In genomic region chr10:100728928-100729876, GRCh38 we compare ENCODE assay signal across 1 cellular context.
TF ChIP-seq lines count a peak whose summit lies in the region.

No MANE protein-coding gene starts in this region.

TF ChIP-seq in HEK293, 187 proteins besides CTCF, POLR2A, EP300 and RAD21 (continued from another document and continues in another):
- TF ChIP-seq PRDM10 (tag by site-specific recombination; IDR thresholded peaks at IDR 0.05) (peak; percentile 94), ZFHX2 (tag by site-specific recombination; conservative IDR thresholded peaks at IDR 0.05) (no peak), ZNF549 (tag by site-specific recombination; IDR thresholded peaks at IDR 0.05) (no peak), ZNF37A (tag by site-specific recombination; IDR thresholded peaks at IDR 0.05) (no peak), ZNF843 (tag by site-specific recombination; IDR thresholded peaks at IDR 0.05) (no peak), ZNF280D (tag by site-specific recombination; IDR thresholded peaks at IDR 0.05) (no peak), ZNF48 (tag by site-specific recombination; IDR thresholded peaks at IDR 0.05) (no peak), ZNF600 (tag by site-specific recombination; IDR thresholded peaks at IDR 0.05) (peak; percentile 11; the same call in 1 of the 2 replicates), ZBTB1 (tag by site-specific recombination; IDR thresholded peaks at IDR 0.05) (no peak), ZNF148 (tag by site-specific recombination; IDR thresholded peaks at IDR 0.05; ENCODE audit: borderline replicate concordance) (no peak), ZNF596 (tag by site-specific recombination; IDR thresholded peaks at IDR 0.05) (no peak), ZNF660 (tag by site-specific recombination; IDR thresholded peaks at IDR 0.05) (no peak; the same call in 1 of the 2 replicates), ZFP3 (tag by site-specific recombination; IDR thresholded peaks at IDR 0.05; ENCODE audit: low read depth) (no peak), ZNF776 (tag by site-specific recombination; IDR thresholded peaks at IDR 0.05; ENCODE audit: borderline replicate concordance) (no peak), YY2 (tag by site-specific recombination; IDR thresholded peaks at IDR 0.05) (peak; percentile 24; the same call in 1 of the 2 replicates), PRDM6 (tag by site-specific recombination; IDR thresholded peaks at IDR 0.05) (no peak), KLF8 (tag by site-specific recombination; IDR thresholded peaks at IDR 0.05) (0 out of 2 replicates have a peak, but pooled peaks have one; percentile 19), PATZ1 (tag by site-specific recombination; IDR thresholded peaks at IDR 0.05) (peak; percentile 53; the same call in 1 of the 2 replicates), ZNF585B (tag by site-specific recombination; IDR thresholded peaks at IDR 0.05) (no peak), GLIS1 (tag by site-specific recombination; IDR thresholded peaks at IDR 0.05) (no peak), ZNF2 (tag by site-specific recombination; IDR thresholded peaks at IDR 0.05) (no peak), ZSCAN30 (tag by site-specific recombination; IDR thresholded peaks at IDR 0.05) (0 out of 2 replicates have a peak, but pooled peaks have one; percentile 17), ZNF112 (tag by site-specific recombination; IDR thresholded peaks at IDR 0.05) (no peak), SP2 (tag by site-specific recombination; IDR thresholded peaks at IDR 0.05) (peak; percentile 54), ZBTB48 (tag by site-specific recombination; IDR thresholded peaks at IDR 0.05) (no peak), ZNF473 (tag by site-specific recombination; IDR thresholded peaks at IDR 0.05) (no peak), GLIS2 (tag by site-specific recombination; IDR thresholded peaks at IDR 0.05) (no peak), ZNF391 (tag by site-specific recombination; IDR thresholded peaks at IDR 0.05; ENCODE audit: borderline replicate concordance, low read depth) (no peak), ZNF16 (tag by site-specific recombination; IDR thresholded peaks at IDR 0.05; ENCODE audit: low read depth) (no peak), ZBTB8A (tag by site-specific recombination; IDR thresholded peaks at IDR 0.05) (peak; percentile 82), MZF1 (tag by site-specific recombination; IDR thresholded peaks at IDR 0.05; ENCODE audit: borderline replicate concordance) (no peak), ZNF707 (tag by site-specific recombination; IDR thresholded peaks at IDR 0.05) (no peak), ZBTB7A (tag by site-specific recombination; IDR thresholded peaks at IDR 0.05; ENCODE audit: low read depth) (no peak), ZNF341 (tag by site-specific recombination; IDR thresholded peaks at IDR 0.05; ENCODE audit: low read depth) (no peak), SP7 (tag by site-specific recombination; IDR thresholded peaks at IDR 0.05) (peak; percentile 17; the same call in 1 of the 2 replicates), ZEB2 (tag by site-specific recombination; IDR thresholded peaks at IDR 0.05) (0 out of 2 replicates have a peak, but pooled peaks have one; percentile 17), ZNF354C (tag by site-specific recombination; IDR thresholded peaks at IDR 0.05; ENCODE audit: borderline replicate concordance, low read depth) (no peak), ZNF785 (tag by site-specific recombination; IDR thresholded peaks at IDR 0.05) (no peak), ZNF510 (tag by site-specific recombination; IDR thresholded peaks at IDR 0.05; ENCODE audit: insufficient replicate concordance) (no peak), ZNF157 (tag by site-specific recombination; IDR thresholded peaks at IDR 0.05) (no peak), KLF17 (tag by site-specific recombination; IDR thresholded peaks at IDR 0.05) (no peak), ZNF366 (tag by site-specific recombination; conservative IDR thresholded peaks at IDR 0.05) (peak; percentile 47; the same call in 1 of the 2 replicates)
- TF ChIP-seq, protein P1, sequence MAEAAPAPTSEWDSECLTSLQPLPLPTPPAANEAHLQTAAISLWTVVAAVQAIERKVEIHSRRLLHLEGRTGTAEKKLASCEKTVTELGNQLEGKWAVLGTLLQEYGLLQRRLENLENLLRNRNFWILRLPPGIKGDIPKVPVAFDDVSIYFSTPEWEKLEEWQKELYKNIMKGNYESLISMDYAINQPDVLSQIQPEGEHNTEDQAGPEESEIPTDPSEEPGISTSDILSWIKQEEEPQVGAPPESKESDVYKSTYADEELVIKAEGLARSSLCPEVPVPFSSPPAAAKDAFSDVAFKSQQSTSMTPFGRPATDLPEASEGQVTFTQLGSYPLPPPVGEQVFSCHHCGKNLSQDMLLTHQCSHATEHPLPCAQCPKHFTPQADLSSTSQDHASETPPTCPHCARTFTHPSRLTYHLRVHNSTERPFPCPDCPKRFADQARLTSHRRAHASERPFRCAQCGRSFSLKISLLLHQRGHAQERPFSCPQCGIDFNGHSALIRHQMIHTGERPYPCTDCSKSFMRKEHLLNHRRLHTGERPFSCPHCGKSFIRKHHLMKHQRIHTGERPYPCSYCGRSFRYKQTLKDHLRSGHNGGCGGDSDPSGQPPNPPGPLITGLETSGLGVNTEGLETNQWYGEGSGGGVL (tag by site-specific recombination; IDR thresholded peaks at IDR 0.05), result peak; percentile 41
- TF ChIP-seq, protein P2, sequence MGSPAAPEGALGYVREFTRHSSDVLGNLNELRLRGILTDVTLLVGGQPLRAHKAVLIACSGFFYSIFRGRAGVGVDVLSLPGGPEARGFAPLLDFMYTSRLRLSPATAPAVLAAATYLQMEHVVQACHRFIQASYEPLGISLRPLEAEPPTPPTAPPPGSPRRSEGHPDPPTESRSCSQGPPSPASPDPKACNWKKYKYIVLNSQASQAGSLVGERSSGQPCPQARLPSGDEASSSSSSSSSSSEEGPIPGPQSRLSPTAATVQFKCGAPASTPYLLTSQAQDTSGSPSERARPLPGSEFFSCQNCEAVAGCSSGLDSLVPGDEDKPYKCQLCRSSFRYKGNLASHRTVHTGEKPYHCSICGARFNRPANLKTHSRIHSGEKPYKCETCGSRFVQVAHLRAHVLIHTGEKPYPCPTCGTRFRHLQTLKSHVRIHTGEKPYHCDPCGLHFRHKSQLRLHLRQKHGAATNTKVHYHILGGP (tag by site-specific recombination; IDR thresholded peaks at IDR 0.05), result no peak
- TF ChIP-seq, protein P3, sequence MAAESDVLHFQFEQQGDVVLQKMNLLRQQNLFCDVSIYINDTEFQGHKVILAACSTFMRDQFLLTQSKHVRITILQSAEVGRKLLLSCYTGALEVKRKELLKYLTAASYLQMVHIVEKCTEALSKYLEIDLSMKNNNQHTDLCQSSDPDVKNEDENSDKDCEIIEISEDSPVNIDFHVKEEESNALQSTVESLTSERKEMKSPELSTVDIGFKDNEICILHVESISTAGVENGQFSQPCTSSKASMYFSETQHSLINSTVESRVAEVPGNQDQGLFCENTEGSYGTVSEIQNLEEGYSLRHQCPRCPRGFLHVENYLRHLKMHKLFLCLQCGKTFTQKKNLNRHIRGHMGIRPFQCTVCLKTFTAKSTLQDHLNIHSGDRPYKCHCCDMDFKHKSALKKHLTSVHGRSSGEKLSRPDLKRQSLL (tag by site-specific recombination; IDR thresholded peaks at IDR 0.05), result 0 out of 2 replicates have a peak, but pooled peaks have one; percentile 30
